Comparison of ENCODE assay signal across 17 cellular contexts in the genomic region with DNA sequence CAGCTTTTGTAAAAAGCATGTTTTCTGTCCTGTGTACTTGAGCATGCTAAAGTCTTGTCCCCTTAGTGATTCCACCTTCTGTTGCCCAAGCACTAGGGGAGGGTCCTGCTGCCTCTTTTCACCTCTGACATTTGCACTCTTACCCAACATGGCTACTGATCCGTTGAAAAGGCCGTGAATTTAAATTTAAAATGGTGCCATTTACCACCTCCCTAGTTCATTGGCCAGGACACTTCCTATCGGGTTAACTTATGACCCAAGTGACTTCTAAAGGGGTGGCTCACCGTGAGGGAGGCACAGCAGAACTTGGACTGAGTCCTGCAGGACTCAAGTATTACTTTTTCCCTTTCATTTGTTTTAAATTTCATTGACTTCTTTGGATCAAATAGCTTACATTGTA. TPM values are rescaled to one million over a fixed set of nuclear protein-coding genes. Genes with fewer than 3 reads are reported as not detected.
DNase-seq lines count a peak whose midpoint lies in the region; ATAC-seq and TF ChIP-seq lines count a peak whose summit lies in the region.
"Had no signal": no experiment of that assay in that cellular context is flagged by ENCODE, and none has a peak within 500 bp of the region (broad histone marks: within the 10 kb centered on the region; RNA-seq: fewer than 3 reads in every experiment).

No MANE protein-coding gene starts in this region.

- H2AFZ ChIP-seq in OCI-LY1 (ENCODE audit: low read length), result peak overlapping the region; percentile 51

- peak overlapping the region; percentile 30; the same call in 1 of the 2 replicates for H3K9ac ChIP-seq in OCI-LY1 (ENCODE audit: low read length)
- H3K9ac ChIP-seq: KMS-11 had no signal

- no peaks in the 10 kb centered on the region for H3K79me2 ChIP-seq in OCI-LY1 (ENCODE audit: insufficient read depth, low read length)

- H3K36me3 ChIP-seq in OCI-LY1 (ENCODE audit: insufficient read depth, low read length), result no peaks in the 10 kb centered on the region
- no peaks in the 10 kb centered on the region for H3K36me3 ChIP-seq in esophagus muscularis mucosa
- H3K36me3 ChIP-seq: colonic mucosa, heart right ventricle, left ventricle myocardium inferior, right atrium auricular region, tibial artery had no signal

- 76% methylated on average over 4 of the region's 4 CpGs for whole genome bisulfite sequencing in esophagus muscularis mucosa

- H3K27me3 Mint-ChIP-seq in natural killer cell treated with Interleukin-12 subunit alpha and Interleukin-12 subunit beta and Interleukin-15 and Interleukin-18, amount 100 ng/mL, for 72 hours, result no peaks in the 10 kb centered on the region
- H3K27me3 Mint-ChIP-seq in natural killer cell (ENCODE audit: low read depth in 2 of 2), result no peaks in the 10 kb centered on the region
- no peaks in the 10 kb centered on the region for H3K27me3 Mint-ChIP-seq in activated naive CD8-positive, alpha-beta T cell treated with anti-CD3 and anti-CD28 coated beads, Interleukin-2, amount 50 U/mL, for 24 hours

- TF ChIP-seq EP300 in esophagus muscularis mucosa (IDR thresholded peaks at IDR 0.05), result no peak

- H3K4me3 ChIP-seq in OCI-LY1 (ENCODE audit: low read depth, low read length, poor library complexity, severe bottlenecking) (peak overlapping the region; percentile 30), esophagus muscularis mucosa (no peak overlapping the region)
- H3K4me3 ChIP-seq: colonic mucosa, heart right ventricle, left ventricle myocardium inferior, right atrium auricular region, tibial artery had no signal

- H3K9me3 ChIP-seq in OCI-LY1 (ENCODE audit: low read length) (no peaks in the 10 kb centered on the region), esophagus muscularis mucosa (peaks cover 0 to 8% (median 2%) of the 10 kb centered on the region in 4 donors)
- H3K9me3 ChIP-seq: colonic mucosa, tibial artery had no signal

- peaks cover 3% of the 10 kb centered on the region for H3F3A ChIP-seq in OCI-LY1 (ENCODE audit: insufficient read depth, low read length)

- H4K20me1 ChIP-seq in OCI-LY1 (ENCODE audit: insufficient read depth, low read length), result no peaks in the 10 kb centered on the region

- H3K9me2 ChIP-seq in OCI-LY1 (ENCODE audit: low read depth, low read length), result no peaks in the 10 kb centered on the region

- H3K4me3 Mint-ChIP-seq in natural killer cell treated with Interleukin-12 subunit alpha and Interleukin-12 subunit beta and Interleukin-15 and Interleukin-18, amount 100 ng/mL, for 72 hours, result peak overlapping the region; percentile 35
- H3K4me3 Mint-ChIP-seq in natural killer cell, result no peak overlapping the region
- no peak overlapping the region for H3K4me3 Mint-ChIP-seq in activated naive CD8-positive, alpha-beta T cell treated with anti-CD3 and anti-CD28 coated beads, Interleukin-2, amount 50 U/mL, for 24 hours

- DNase-seq in natural killer cell treated with Interleukin-12 subunit alpha and Interleukin-12 subunit beta and Interleukin-15 and Interleukin-18, amount 100 ng/mL, for 72 hours (ENCODE audit: low spot score), result no peak
- DNase-seq in natural killer cell (no peak), esophagus muscularis mucosa (ENCODE audit: extremely low spot score) (no peak)
- DNase-seq in activated naive CD8-positive, alpha-beta T cell treated with anti-CD3 and anti-CD28 coated beads, Interleukin-2, amount 50 U/mL, for 24 hours, result no peak
- no peak for DNase-seq in stimulated activated CD4-positive, alpha-beta T cell treated with anti-CD3 and anti-CD28 coated beads, Interleukin-4, amount 100 ng/mL, for 4 hours
- DNase-seq: NCI-H1092 treated with DMSO at 0.1 percent for 48 hours, SW 1271 had no signal

- H3K9me3 Mint-ChIP-seq in natural killer cell treated with Interleukin-12 subunit alpha and Interleukin-12 subunit beta and Interleukin-15 and Interleukin-18, amount 100 ng/mL, for 72 hours, result no peaks in the 10 kb centered on the region
- no peaks in the 10 kb centered on the region for H3K9me3 Mint-ChIP-seq in natural killer cell
- no peaks in the 10 kb centered on the region for H3K9me3 Mint-ChIP-seq in activated naive CD8-positive, alpha-beta T cell treated with anti-CD3 and anti-CD28 coated beads, Interleukin-2, amount 50 U/mL, for 24 hours
- H3K9me3 Mint-ChIP-seq: immature natural killer cell had no signal

- peak overlapping the region; percentile 53 for H3K4me2 ChIP-seq in OCI-LY1 (ENCODE audit: low read length)
- H3K4me2 ChIP-seq: KMS-11 had no signal

- peaks cover 46% of the 10 kb centered on the region for H3K4me1 ChIP-seq in OCI-LY1 (ENCODE audit: insufficient read depth, low read length, severe bottlenecking)
- peaks cover 9 to 13% (median 11%) of the 10 kb centered on the region in 4 donors for H3K4me1 ChIP-seq in esophagus muscularis mucosa
- H3K4me1 ChIP-seq: colonic mucosa, tibial artery had no signal

- peaks cover 35 to 47% of the 10 kb centered on the region in 2 donors for H3K4me1 Mint-ChIP-seq in natural killer cell treated with Interleukin-12 subunit alpha and Interleukin-12 subunit beta and Interleukin-15 and Interleukin-18, amount 100 ng/mL, for 72 hours (ENCODE audit: low read depth in 2 of 2)
- H3K4me1 Mint-ChIP-seq in natural killer cell, result peaks cover 41 to 44% of the 10 kb centered on the region in 2 donors
- peaks cover 68% of the 10 kb centered on the region for H3K4me1 Mint-ChIP-seq in activated naive CD8-positive, alpha-beta T cell treated with anti-CD3 and anti-CD28 coated beads, Interleukin-2, amount 50 U/mL, for 24 hours

- intact Hi-C loops in natural killer cell (cut with micrococcal nuclease) (loop anchor here (1.0 to 10.0 kb wide), 3 partner anchors 21 to 938 kb away; partner anchors contain the start of gene LTBP4), esophagus muscularis mucosa (cut with DNase I) (no loop called here)

- TF ChIP-seq CTCF in natural killer cell (IDR thresholded peaks at IDR 0.05), result no peak
- no peak for TF ChIP-seq CTCF in OCI-LY1 (IDR thresholded peaks at IDR 0.05; ENCODE audit: low read length)
- no peak for TF ChIP-seq CTCF in esophagus muscularis mucosa (IDR thresholded peaks at IDR 0.05)

- no peak for TF ChIP-seq POLR2A in esophagus muscularis mucosa (IDR thresholded peaks at IDR 0.05; ENCODE audit: low read depth)

- no peak for ATAC-seq in natural killer cell treated with Interleukin-12 subunit alpha and Interleukin-12 subunit beta and Interleukin-15 and Interleukin-18, amount 100 ng/mL, for 72 hours
- no peak for ATAC-seq in natural killer cell
- ATAC-seq in activated naive CD8-positive, alpha-beta T cell treated with anti-CD3 and anti-CD28 coated beads, Interleukin-2, amount 50 U/mL, for 24 hours, result no peak
- no peak for ATAC-seq in HG03442 (IDR thresholded peaks at IDR 0.05; ENCODE audit: unreplicated experiment)
- ATAC-seq: heart right ventricle, Right ventricle myocardium inferior had no signal

- peak overlapping the region; percentile 9 to 18 for H3K27ac Mint-ChIP-seq in natural killer cell treated with Interleukin-12 subunit alpha and Interleukin-12 subunit beta and Interleukin-15 and Interleukin-18, amount 100 ng/mL, for 72 hours
- H3K27ac Mint-ChIP-seq in natural killer cell, result peak overlapping the region in 1 of 2 donors; percentile 1
- H3K27ac Mint-ChIP-seq in activated naive CD8-positive, alpha-beta T cell treated with anti-CD3 and anti-CD28 coated beads, Interleukin-2, amount 50 U/mL, for 24 hours, result peak overlapping the region; percentile 100

- peaks cover 9% of the 10 kb centered on the region; the same call in 1 of the 2 replicates for H3K27me3 ChIP-seq in OCI-LY1 (ENCODE audit: insufficient read depth, low read length)
- H3K27me3 ChIP-seq in esophagus muscularis mucosa, result peaks cover 0 to 58% (median 0%) of the 10 kb centered on the region in 4 donors
- H3K27me3 ChIP-seq: colonic mucosa, right atrium auricular region had no signal

- no peaks in the 10 kb centered on the region for H3K36me3 Mint-ChIP-seq in natural killer cell treated with Interleukin-12 subunit alpha and Interleukin-12 subunit beta and Interleukin-15 and Interleukin-18, amount 100 ng/mL, for 72 hours
- H3K36me3 Mint-ChIP-seq in natural killer cell, result no peaks in the 10 kb centered on the region
- peaks cover 4% of the 10 kb centered on the region for H3K36me3 Mint-ChIP-seq in activated naive CD8-positive, alpha-beta T cell treated with anti-CD3 and anti-CD28 coated beads, Interleukin-2, amount 50 U/mL, for 24 hours (ENCODE audit: low read depth)
- H3K36me3 Mint-ChIP-seq: immature natural killer cell had no signal

- peak overlapping the region; percentile 31 for H3K27ac ChIP-seq in OCI-LY1 (ENCODE audit: low read depth, low read length, poor library complexity, severe bottlenecking)
- H3K27ac ChIP-seq in esophagus muscularis mucosa (replicated peaks in 1 of 4), result no peak overlapping the region
- H3K27ac ChIP-seq: colonic mucosa, heart right ventricle, KMS-11, left ventricle myocardium inferior, right atrium auricular region, tibial artery had no signal

RNA-seq across cellular contexts. Expression of gene CEACAM21, which starts 33.3 kb away (rescaled TPM):
- 10 to 100 TPM in 1 of 2 donors, 1 to 10 TPM in 1; 9.7 to 20.6 TPM for total RNA-seq in natural killer cell treated with Interleukin-12 subunit alpha and Interleukin-12 subunit beta and Interleukin-15 and Interleukin-18, amount 100 ng/mL, for 72 hours
- total RNA-seq in natural killer cell (10 to 100 TPM; 26.8 to 46.6 (median 33.6) TPM), esophagus muscularis mucosa (1 to 10 TPM in 1 of 4 donors, under 1 TPM in 1, not detected in 2; 0.83 to 1.8 TPM)
